Comparison of ENCODE assay signal across 14 cellular contexts in genomic region chr1:168004531-168004930, GRCh38.
"Had no signal": no experiment of that assay in that cellular context is flagged by ENCODE, and none has a peak within 500 bp of the region (broad histone marks: within the 10 kb centered on the region; RNA-seq: fewer than 3 reads in every experiment).

No MANE protein-coding gene starts in this region.

- DNase-seq: activated CD4-positive, alpha-beta T cell treated with anti-CD3 and anti-CD28 coated beads for 4 hours; activated CD8-positive, alpha-beta T cell treated with anti-CD3 and anti-CD28 coated beads for 36 hours; activated gamma-delta T cell; activated T-cell treated with anti-CD3 and anti-CD28 coated beads, Interleukin-2, amount 50 U/mL, for 48 hours; colonic mucosa; kidney glomerular epithelial cell; ovary; T-helper 17 cell; uterus had no signal

- H3K27me3 ChIP-seq: colonic mucosa, esophagus muscularis mucosa, neural progenitor cell, ovary, tibial nerve, uterus had no signal

- H3K9ac ChIP-seq: neural progenitor cell had no signal

- H3K4me2 ChIP-seq: neural progenitor cell had no signal

- H2AFZ ChIP-seq: neural progenitor cell had no signal

- H3K36me3 ChIP-seq: colonic mucosa, ovary, uterus had no signal

- H3K4me3 ChIP-seq: colonic mucosa, esophagus muscularis mucosa, neural progenitor cell, ovary, tibial nerve, uterus had no signal

- ATAC-seq: activated CD8-positive, alpha-beta T cell treated with anti-CD3 and anti-CD28 coated beads for 36 hours; activated naive CD4-positive, alpha-beta T cell treated with anti-CD3 and anti-CD28 coated beads, Interleukin-2, amount 50 U/mL, for 72 hours; stimulated activated effector memory CD8-positive, alpha-beta T cell treated with anti-CD3 and anti-CD28 coated beads, Interleukin-12 subunit alpha, Interleukin-12 subunit beta, amount 100 ng/mL, for 72 hours; T-helper 17 cell had no signal

- H3K27ac ChIP-seq: colonic mucosa, esophagus muscularis mucosa, neural progenitor cell, ovary, tibial nerve, uterus had no signal

- H3K9me3 ChIP-seq: colonic mucosa, esophagus muscularis mucosa, ovary, tibial nerve, uterus had no signal

- H3K4me1 ChIP-seq: colonic mucosa, neural progenitor cell, tibial nerve, uterus had no signal
